Comparison of ENCODE assay signal across 8 cellular contexts in the genomic region with DNA sequence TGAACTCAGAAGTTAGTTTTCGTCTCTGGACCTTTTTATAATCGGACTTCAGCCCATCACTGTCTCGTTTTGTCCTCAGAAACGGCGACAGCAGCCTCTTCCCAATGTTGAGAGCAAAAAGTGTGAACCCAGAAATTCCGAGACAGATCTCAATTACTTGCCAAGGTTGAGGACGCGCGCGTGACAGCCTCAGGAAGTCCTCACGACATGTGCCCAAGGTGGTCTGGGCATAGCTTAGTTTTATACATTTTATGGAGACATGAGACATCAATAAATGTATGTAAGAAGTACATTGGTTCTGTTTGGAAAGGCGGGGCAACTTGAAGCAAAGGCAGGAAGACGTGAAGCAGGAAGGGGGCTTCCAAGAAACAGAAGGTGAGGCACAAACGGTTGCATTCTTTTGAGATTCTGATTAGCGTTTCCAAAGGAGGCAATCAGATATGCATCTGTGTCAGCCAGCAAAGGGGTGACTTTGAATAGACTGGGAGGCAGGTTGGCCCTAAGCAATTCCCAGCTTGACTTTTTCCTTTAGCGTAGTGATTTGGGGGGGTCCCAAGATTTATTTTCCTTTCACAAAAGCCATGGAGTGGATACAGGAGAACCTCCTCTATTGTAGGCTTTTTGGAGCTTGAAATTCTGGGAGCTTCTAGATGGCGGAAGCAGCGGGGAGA.
DNase-seq lines count a peak whose midpoint lies in the region; ATAC-seq lines count a peak whose summit lies in the region.

No MANE protein-coding gene starts in this region.

- H3K27me3 ChIP-seq in ACC112 (ENCODE audit: insufficient read depth, low read length) (no peaks in the 10 kb centered on the region), muscle layer of duodenum (ENCODE audit: low read depth, low read length) (no peaks in the 10 kb centered on the region)

- H3K36me3 ChIP-seq in ACC112 (ENCODE audit: insufficient read depth, low read length) (no peaks in the 10 kb centered on the region), muscle layer of duodenum (ENCODE audit: control insufficient read depth in 1 of 2, insufficient read depth in 2 of 2, low read length in 2 of 2) (peaks cover 4 to 24% of the 10 kb centered on the region in 2 donors)

- peak overlapping the region; percentile 87 for H2AFZ ChIP-seq in ACC112 (ENCODE audit: low read length, unreplicated experiment)

- H3K4me3 ChIP-seq in ACC112 (ENCODE audit: low read depth, low read length) (peak overlapping the region; percentile 88), muscle layer of duodenum (ENCODE audit: low read depth in 1 of 2, low read length in 2 of 2) (peak overlapping the region; percentile 71 to 86)

- H3K79me2 ChIP-seq in ACC112 (ENCODE audit: control insufficient read depth, insufficient read depth, low read length, unreplicated experiment): peaks cover 16% of the 10 kb centered on the region

- ATAC-seq in GM19397 (IDR thresholded peaks at IDR 0.05; ENCODE audit: unreplicated experiment): peak; percentile 13
- no peak for ATAC-seq in HG03520 (IDR thresholded peaks at IDR 0.05; ENCODE audit: unreplicated experiment)

- H3K27ac ChIP-seq in ACC112 (ENCODE audit: low read depth, low read length): peak overlapping the region; percentile 63
- H3K27ac ChIP-seq in muscle layer of duodenum (ENCODE audit: low read length): peak overlapping the region; percentile 96

- no peaks in the 10 kb centered on the region for H3K9me3 ChIP-seq in muscle layer of duodenum (ENCODE audit: control insufficient read depth in 1 of 2, low read length in 2 of 2)

- H3K4me1 ChIP-seq in ACC112 (ENCODE audit: control insufficient read depth, insufficient read depth, low read length, unreplicated experiment): peaks cover 5% of the 10 kb centered on the region
- H3K4me1 ChIP-seq in muscle layer of duodenum (ENCODE audit: control insufficient read depth in 1 of 2, insufficient read depth in 2 of 2, low read length in 2 of 2): peaks cover 5 to 25% of the 10 kb centered on the region in 2 donors

- DNase-seq in NCI-H510A treated with DMSO at 0.1 percent for 48 hours (lab: John Stamatoyannopoulos, UW): peak; percentile 95
- peak; percentile 19 for DNase-seq in effector CD8-positive, alpha-beta T cell (lab: John Stamatoyannopoulos, UW)
- no peak for DNase-seq in cortex of kidney (lab: John Stamatoyannopoulos, UW)
- no peak for DNase-seq in NCI-H1436 treated with DMSO at 0.1 percent for 48 hours (lab: John Stamatoyannopoulos, UW)

Comparison
In these comparisons a context has a peak if more than half of its experiments do, and no peak if none do; other contexts are left out.
1. DNase-seq: peak in NCI-H510A treated with DMSO at 0.1 percent for 48 hours (single experiment) and effector CD8-positive, alpha-beta T cell (single experiment); none in cortex of kidney (single experiment) and NCI-H1436 treated with DMSO at 0.1 percent for 48 hours (single experiment).